Comparison of ENCODE assay signal across 1 cellular context in genomic region chrX:100819837-100820666, GRCh38.
TF ChIP-seq lines count a peak whose summit lies in the region.

Gene CSTF2, plus strand, starts transcription at chrX:100820391. Its CDS starts 26 bp downstream, at chrX:100820417.

TF ChIP-seq in HEK293, 187 proteins besides CTCF, POLR2A, EP300 and RAD21 (continued from another document):
- TF ChIP-seq ZNF175 (tag by site-specific recombination; IDR thresholded peaks at IDR 0.05), result no peak
- no peak for TF ChIP-seq ZNF148 (tag by site-specific recombination; IDR thresholded peaks at IDR 0.05; ENCODE audit: borderline replicate concordance)
TF ChIP-seq in HEK293: peak in this region for 25.
